In genomic region chr10:127739908-127740307, GRCh38 we compare ENCODE assay signal across 20 cellular contexts. TPM values are rescaled to one million over a fixed set of nuclear protein-coding genes. Genes with fewer than 3 reads are reported as not detected.
DNase-seq lines count a peak whose midpoint lies in the region; ATAC-seq and TF ChIP-seq lines count a peak whose summit lies in the region.
"Had no signal": no experiment of that assay in that cellular context is flagged by ENCODE, and none has a peak within 500 bp of the region (broad histone marks: within the 10 kb centered on the region; RNA-seq: fewer than 3 reads in every experiment).

No MANE protein-coding gene starts in this region.

- WGBS in neuronal stem cell (ENCODE audit: extremely low coverage in 2 of 2, insufficient read length in 2 of 2, insufficient replicate concordance in 1 of 2), 2 donors = no CpG with 5 or more reads among the region's 1 CpG
- WGBS in suprapubic skin = 64% methylated on average over 1 of the region's 1 CpG

- H3K36me3 ChIP-seq in HEK293 (ENCODE audit: control insufficient read depth in 2 of 2, insufficient read depth in 1 of 2, low read length in 2 of 2) (no peaks in the 10 kb centered on the region), neuronal stem cell (replicated peaks in 1 of 2; ENCODE audit: control insufficient read depth in 2 of 2, insufficient read depth in 2 of 2, low read length in 2 of 2) (no peaks in the 10 kb centered on the region), suprapubic skin (no peaks in the 10 kb centered on the region), Peyer's patch (no peaks in the 10 kb centered on the region)

- no peak overlapping the region for H3K14ac ChIP-seq in neuronal stem cell (ENCODE audit: low read length)

- TF ChIP-seq CTCF in HEK293 (tag by site-specific recombination; IDR thresholded peaks at IDR 0.05) = no peak
- TF ChIP-seq CTCF in suprapubic skin (IDR thresholded peaks at IDR 0.05) = no peak
- no peak for TF ChIP-seq CTCF in Peyer's patch (IDR thresholded peaks at IDR 0.05)

- H2BK120ac ChIP-seq in neuronal stem cell (ENCODE audit: low read depth, low read length) = no peak overlapping the region

- no peak overlapping the region for H3K4me3 Mint-ChIP-seq in activated CD4-positive, alpha-beta T cell treated with anti-CD3 and anti-CD28 coated beads, Interleukin-2, amount 10 ng/mL, durations not matched to agents 24 days and 14 days
- no peak overlapping the region for H3K4me3 Mint-ChIP-seq in activated CD4-positive, alpha-beta T cell treated with anti-CD3 and anti-CD28 coated beads for 36 hours
- no peak overlapping the region for H3K4me3 Mint-ChIP-seq in activated T-helper 2 cell treated with anti-CD3 and anti-CD28 coated beads, Interferon-gamma antibody, Interleukin-2, Interleukin-4, amounts not matched to agents 10 μg/mL and 5 μg/mL and 100 μg/mL, durations not matched to agents 14 hours and 24 hours and 36 hours (ENCODE audit: low read depth)
- H3K4me3 Mint-ChIP-seq: CD14-positive monocyte; CD8-positive, alpha-beta T cell had no signal

- no peak overlapping the region for H3K4ac ChIP-seq in neuronal stem cell (ENCODE audit: low read length)

- H3K36me3 Mint-ChIP-seq in activated CD4-positive, alpha-beta T cell treated with anti-CD3 and anti-CD28 coated beads, Interleukin-2, amount 10 ng/mL, durations not matched to agents 24 days and 14 days (ENCODE audit: low read depth) = no peaks in the 10 kb centered on the region
- no peaks in the 10 kb centered on the region for H3K36me3 Mint-ChIP-seq in activated CD4-positive, alpha-beta T cell treated with anti-CD3 and anti-CD28 coated beads for 36 hours (ENCODE audit: low read depth)
- H3K36me3 Mint-ChIP-seq in activated T-helper 2 cell treated with anti-CD3 and anti-CD28 coated beads, Interferon-gamma antibody, Interleukin-2, Interleukin-4, amounts not matched to agents 10 μg/mL and 5 μg/mL and 100 μg/mL, durations not matched to agents 14 hours and 24 hours and 36 hours (ENCODE audit: low read depth) = no peaks in the 10 kb centered on the region
- H3K36me3 Mint-ChIP-seq: CD14-positive monocyte; CD8-positive, alpha-beta T cell had no signal

- H2BK15ac ChIP-seq in neuronal stem cell (ENCODE audit: low read length) = no peak overlapping the region

- H3K23ac ChIP-seq in neuronal stem cell (ENCODE audit: low read depth, low read length, poor library complexity) = no peak overlapping the region

- no peak overlapping the region for H2AFZ ChIP-seq in neuronal stem cell (ENCODE audit: low read length)

- peak overlapping the region; percentile 76 for H3K27ac Mint-ChIP-seq in activated CD4-positive, alpha-beta T cell treated with anti-CD3 and anti-CD28 coated beads, Interleukin-2, amount 10 ng/mL, durations not matched to agents 24 days and 14 days
- no peak overlapping the region for H3K27ac Mint-ChIP-seq in activated CD4-positive, alpha-beta T cell treated with anti-CD3 and anti-CD28 coated beads for 36 hours
- peak overlapping the region; percentile 28 for H3K27ac Mint-ChIP-seq in activated T-helper 2 cell treated with anti-CD3 and anti-CD28 coated beads, Interferon-gamma antibody, Interleukin-2, Interleukin-4, amounts not matched to agents 10 μg/mL and 5 μg/mL and 100 μg/mL, durations not matched to agents 14 hours and 24 hours and 36 hours
- H3K27ac Mint-ChIP-seq: CD14-positive monocyte; CD8-positive, alpha-beta T cell had no signal

- no peaks in the 10 kb centered on the region for H3K9me3 Mint-ChIP-seq in activated CD4-positive, alpha-beta T cell treated with anti-CD3 and anti-CD28 coated beads, Interleukin-2, amount 10 ng/mL, durations not matched to agents 24 days and 14 days
- peaks cover 2% of the 10 kb centered on the region for H3K9me3 Mint-ChIP-seq in activated CD4-positive, alpha-beta T cell treated with anti-CD3 and anti-CD28 coated beads for 36 hours (ENCODE audit: low read depth)
- H3K9me3 Mint-ChIP-seq in activated T-helper 2 cell treated with anti-CD3 and anti-CD28 coated beads, Interferon-gamma antibody, Interleukin-2, Interleukin-4, amounts not matched to agents 10 μg/mL and 5 μg/mL and 100 μg/mL, durations not matched to agents 14 hours and 24 hours and 36 hours = no peaks in the 10 kb centered on the region
- H3K9me3 Mint-ChIP-seq: CD8-positive, alpha-beta T cell had no signal

- H3K27me3 Mint-ChIP-seq in activated CD4-positive, alpha-beta T cell treated with anti-CD3 and anti-CD28 coated beads, Interleukin-2, amount 10 ng/mL, durations not matched to agents 24 days and 14 days = peaks cover 20% of the 10 kb centered on the region
- peaks cover 20% of the 10 kb centered on the region for H3K27me3 Mint-ChIP-seq in activated CD4-positive, alpha-beta T cell treated with anti-CD3 and anti-CD28 coated beads for 36 hours
- H3K27me3 Mint-ChIP-seq in activated T-helper 2 cell treated with anti-CD3 and anti-CD28 coated beads, Interferon-gamma antibody, Interleukin-2, Interleukin-4, amounts not matched to agents 10 μg/mL and 5 μg/mL and 100 μg/mL, durations not matched to agents 14 hours and 24 hours and 36 hours (ENCODE audit: low read depth) = peaks cover 16% of the 10 kb centered on the region

- no peak for TF ChIP-seq EP300 in suprapubic skin (IDR thresholded peaks at IDR 0.05)

- H4K8ac ChIP-seq in neuronal stem cell (ENCODE audit: low read depth, low read length) = no peak overlapping the region

- no peaks in the 10 kb centered on the region for H3K4me1 Mint-ChIP-seq in activated CD4-positive, alpha-beta T cell treated with anti-CD3 and anti-CD28 coated beads, Interleukin-2, amount 10 ng/mL, durations not matched to agents 24 days and 14 days
- no peaks in the 10 kb centered on the region for H3K4me1 Mint-ChIP-seq in activated CD4-positive, alpha-beta T cell treated with anti-CD3 and anti-CD28 coated beads for 36 hours
- no peaks in the 10 kb centered on the region for H3K4me1 Mint-ChIP-seq in activated T-helper 2 cell treated with anti-CD3 and anti-CD28 coated beads, Interferon-gamma antibody, Interleukin-2, Interleukin-4, amounts not matched to agents 10 μg/mL and 5 μg/mL and 100 μg/mL, durations not matched to agents 14 hours and 24 hours and 36 hours (ENCODE audit: low read depth)

- CTCF ChIA-PET in activated CD4-positive, alpha-beta T cell treated with anti-CD3 and anti-CD28 coated beads for 36 hours (lab: Charles Lee) = interaction anchor here (1.0 kb wide), 1 partner anchor 45 kb away, joined by 3 read pairs; no protein-coding TSS in a partner anchor
- CTCF ChIA-PET in HEK293 (lab: Yijun Ruan, JAX) = no interaction called here

- no peak for ATAC-seq in activated CD4-positive, alpha-beta T cell treated with anti-CD3 and anti-CD28 coated beads for 36 hours
- ATAC-seq in HG03139 (IDR thresholded peaks at IDR 0.05; ENCODE audit: unreplicated experiment) = no peak
- ATAC-seq: CD8-positive, alpha-beta T cell; K562 had no signal

- H3K4me1 ChIP-seq in HEK293 (ENCODE audit: control insufficient read depth, insufficient read depth, low read length) (no peaks in the 10 kb centered on the region), neuronal stem cell (ENCODE audit: control insufficient read depth in 2 of 2, insufficient read depth in 1 of 2, low read depth in 1 of 2, low read length in 2 of 2) (peaks cover 0 to 8% of the 10 kb centered on the region in 2 donors), suprapubic skin (peaks cover 37% of the 10 kb centered on the region), Peyer's patch (peaks cover 0 to 3% (median 0%) of the 10 kb centered on the region in 4 donors)

- no peak overlapping the region for H3K27ac ChIP-seq in HEK293 (ENCODE audit: extremely low read depth, low read depth, low read length)
- H3K27ac ChIP-seq in neuronal stem cell (replicated peaks; ENCODE audit: low read length) = no peak overlapping the region
- no peak overlapping the region for H3K27ac ChIP-seq in suprapubic skin
- no peak overlapping the region for H3K27ac ChIP-seq in Peyer's patch
- H3K27ac ChIP-seq: 22Rv1 had no signal

- H3K9ac ChIP-seq in neuronal stem cell (ENCODE audit: low read depth, low read length, poor library complexity) = no peak overlapping the region

- H2BK12ac ChIP-seq in neuronal stem cell (ENCODE audit: low read length) = peak overlapping the region; percentile 8

- no peak overlapping the region for H3K18ac ChIP-seq in neuronal stem cell (ENCODE audit: low read length)

- POLR2A ChIA-PET in activated CD4-positive, alpha-beta T cell treated with anti-CD3 and anti-CD28 coated beads for 36 hours (lab: Charles Lee) = no interaction called here
- POLR2A ChIA-PET in HEK293 (lab: Yijun Ruan, JAX) = no interaction called here

- H2AK5ac ChIP-seq in neuronal stem cell (ENCODE audit: low read depth, low read length) = no peak overlapping the region

- intact Hi-C loops in activated CD4-positive, alpha-beta T cell treated with anti-CD3 and anti-CD28 coated beads, Interleukin-2, amount 10 ng/mL, durations not matched to agents 24 days and 14 days (cut with micrococcal nuclease) = no loop called here
- intact Hi-C loops in activated CD4-positive, alpha-beta T cell treated with anti-CD3 and anti-CD28 coated beads for 36 hours (cut with DNase I, micrococcal nuclease) = no loop called here
- intact Hi-C loops in activated T-helper 2 cell treated with anti-CD3 and anti-CD28 coated beads, Interferon-gamma antibody, Interleukin-2, Interleukin-4, amounts not matched to agents 10 μg/mL and 5 μg/mL and 100 μg/mL, durations not matched to agents 14 hours and 24 hours and 36 hours (cut with micrococcal nuclease) = no loop called here

- no peaks in the 10 kb centered on the region for H3K79me1 ChIP-seq in neuronal stem cell (ENCODE audit: low read depth, low read length)

- H3K4me2 ChIP-seq in neuronal stem cell (ENCODE audit: insufficient read depth, low read length, poor library complexity, severe bottlenecking) = no peak overlapping the region

- TF ChIP-seq POLR2A in suprapubic skin (IDR thresholded peaks at IDR 0.05) (no peak), Peyer's patch (IDR thresholded peaks at IDR 0.05) (no peak)

- no peaks in the 10 kb centered on the region for H3K9me3 ChIP-seq in HEK293 (ENCODE audit: control insufficient read depth, insufficient read depth, low read depth, low read length)
- H3K9me3 ChIP-seq in neuronal stem cell (replicated peaks in 1 of 2; ENCODE audit: control insufficient read depth in 2 of 2, insufficient read depth in 1 of 2, low read depth in 1 of 2, low read length in 2 of 2) = no peaks in the 10 kb centered on the region
- no peaks in the 10 kb centered on the region for H3K9me3 ChIP-seq in suprapubic skin
- H3K9me3 ChIP-seq in Peyer's patch = peaks cover 0 to 6% (median 0%) of the 10 kb centered on the region in 4 donors

- no peak overlapping the region for H3K4me3 ChIP-seq in HEK293 (ENCODE audit: low read depth, low read length)
- no peak overlapping the region for H3K4me3 ChIP-seq in neuronal stem cell (ENCODE audit: low read length in 2 of 2)
- no peak overlapping the region for H3K4me3 ChIP-seq in suprapubic skin
- H3K4me3 ChIP-seq in Peyer's patch = no peak overlapping the region
- H3K4me3 ChIP-seq: K562 had no signal

- H2BK5ac ChIP-seq in neuronal stem cell (ENCODE audit: low read length) = no peak overlapping the region

- peaks cover 40 to 57% (median 54%) of the 10 kb centered on the region in 3 experiments for H3K27me3 ChIP-seq in neuronal stem cell (ENCODE audit: control insufficient read depth in 3 of 3, insufficient read depth in 3 of 3, low read depth in 1 of 3, low read length in 3 of 3)
- peaks cover 55% of the 10 kb centered on the region for H3K27me3 ChIP-seq in suprapubic skin
- peaks cover 0 to 6% of the 10 kb centered on the region in 2 donors for H3K27me3 ChIP-seq in Peyer's patch

- no peak overlapping the region for H4K91ac ChIP-seq in neuronal stem cell (ENCODE audit: low read depth, low read length, poor library complexity)

- no peak for DNase-seq in activated CD4-positive, alpha-beta T cell treated with anti-CD3 and anti-CD28 coated beads, Interleukin-2, amount 10 ng/mL, durations not matched to agents 24 days and 14 days
- DNase-seq in activated CD4-positive, alpha-beta T cell treated with anti-CD3 and anti-CD28 coated beads for 36 hours = no peak
- DNase-seq in activated T-helper 2 cell treated with anti-CD3 and anti-CD28 coated beads, Interferon-gamma antibody, Interleukin-2, Interleukin-4, amounts not matched to agents 10 μg/mL and 5 μg/mL and 100 μg/mL, durations not matched to agents 14 hours and 24 hours and 36 hours (ENCODE audit: low spot score) = no peak
- DNase-seq in neuronal stem cell (ENCODE audit: low spot score) (no peak), suprapubic skin (ENCODE audit: low spot score in 2 of 2) (no peak), Peyer's patch (no peak)
- DNase-seq: CD8-positive, alpha-beta T cell; COR-L47; DMS153; EL; GOT3; HCEC 1CT had no signal

RNA-seq across cellular contexts. Expression of gene FOXI2, which starts 2.9 kb away (rescaled TPM):
- total RNA-seq in activated CD4-positive, alpha-beta T cell treated with anti-CD3 and anti-CD28 coated beads, Interleukin-2, amount 10 ng/mL, durations not matched to agents 24 days and 14 days = not detected in 2 replicates
- total RNA-seq in activated CD4-positive, alpha-beta T cell treated with anti-CD3 and anti-CD28 coated beads for 36 hours = not detected
- total RNA-seq in activated T-helper 2 cell treated with anti-CD3 and anti-CD28 coated beads, Interferon-gamma antibody, Interleukin-2, Interleukin-4, amounts not matched to agents 10 μg/mL and 5 μg/mL and 100 μg/mL, durations not matched to agents 14 hours and 24 hours and 36 hours = not detected in 2 replicates
- not detected for polyA plus RNA-seq in neuronal stem cell (2013, experiment 1 of 2)
- polyA plus RNA-seq in neuronal stem cell (2013, experiment 2 of 2) = not detected
- total RNA-seq in suprapubic skin (1 to 10 TPM in 1 of 4 donors, under 1 TPM in 1, not detected in 2; 0.39 to 1.4 TPM), Peyer's patch (under 1 TPM in 1 of 4 donors, not detected in 3; 0.83 TPM)
- total RNA-seq: A673; CD8-positive, alpha-beta T cell; HT-29; K562 had no signal
- polyA plus RNA-seq: BJ, CD14-positive monocyte, K562 had no signal
